Comparison of ENCODE assay signal across 11 cellular contexts in the genomic region with DNA sequence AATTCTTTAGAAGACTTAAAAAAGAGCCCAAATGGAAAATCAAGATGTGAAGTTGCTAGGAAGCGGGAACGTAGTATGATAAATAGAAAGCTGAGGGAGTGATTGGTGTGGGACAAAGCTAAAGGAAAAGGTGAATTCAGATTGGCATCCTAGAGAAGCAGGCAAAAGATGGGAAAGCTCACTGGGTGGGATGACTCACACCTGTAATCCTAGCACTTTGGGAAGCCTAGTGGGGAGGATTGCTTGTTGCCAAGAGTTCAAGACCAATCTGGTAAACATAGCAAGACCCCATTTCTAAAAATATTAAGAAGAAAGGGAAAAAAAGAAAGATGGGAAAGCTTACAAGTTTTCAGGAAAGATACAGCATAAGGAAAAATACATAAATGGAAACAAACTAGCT. TPM values are rescaled to one million over a fixed set of nuclear protein-coding genes. Genes with fewer than 3 reads are reported as not detected.
DNase-seq lines count a peak whose midpoint lies in the region; ATAC-seq and TF ChIP-seq lines count a peak whose summit lies in the region.
"Had no signal": no experiment of that assay in that cellular context is flagged by ENCODE, and none has a peak within 500 bp of the region (broad histone marks: within the 10 kb centered on the region; RNA-seq: fewer than 3 reads in every experiment).

No MANE protein-coding gene starts in this region.

- H3K9ac ChIP-seq in endodermal cell (ENCODE audit: extremely low read depth, low read length, poor library complexity, severe bottlenecking) = no peak overlapping the region

- peak overlapping the region; percentile 62 for H3K4me3 Mint-ChIP-seq in activated naive CD4-positive, alpha-beta T cell treated with anti-CD3 and anti-CD28 coated beads, Interleukin-2, amount 50 U/mL, for 24 hours
- peak overlapping the region; percentile 94 for H3K4me3 Mint-ChIP-seq in endodermal cell
- H3K4me3 Mint-ChIP-seq in stimulated activated naive CD8-positive, alpha-beta T cell treated with anti-CD3 and anti-CD28 coated beads, Interleukin-15, amount 100 ng/mL, for 72 hours = peak overlapping the region; percentile 30 to 68

- POLR2A ChIA-PET in Panc1 (lab: Charles Lee) = interaction anchor here (0.7 kb wide), 1 partner anchor 10 kb away, joined by 4 read pairs; no protein-coding TSS in a partner anchor

- H3K27me3 ChIP-seq in Panc1 (ENCODE audit: control insufficient read depth, insufficient read depth, low read length) (no peaks in the 10 kb centered on the region), endodermal cell (ENCODE audit: control insufficient read depth, insufficient read depth, low read length, poor library complexity, severe bottlenecking) (no peaks in the 10 kb centered on the region)

- no peaks in the 10 kb centered on the region for H3K9me3 Mint-ChIP-seq in activated naive CD4-positive, alpha-beta T cell treated with anti-CD3 and anti-CD28 coated beads, Interleukin-2, amount 50 U/mL, for 24 hours
- no peaks in the 10 kb centered on the region for H3K9me3 Mint-ChIP-seq in endodermal cell
- no peaks in the 10 kb centered on the region for H3K9me3 Mint-ChIP-seq in stimulated activated naive CD8-positive, alpha-beta T cell treated with anti-CD3 and anti-CD28 coated beads, Interleukin-15, amount 100 ng/mL, for 72 hours

- H3K36me3 Mint-ChIP-seq in activated naive CD4-positive, alpha-beta T cell treated with anti-CD3 and anti-CD28 coated beads, Interleukin-2, amount 50 U/mL, for 24 hours = peaks cover 9% of the 10 kb centered on the region
- peaks cover 46% of the 10 kb centered on the region for H3K36me3 Mint-ChIP-seq in endodermal cell (ENCODE audit: low read depth)

- CTCF ChIA-PET in Panc1 (lab: Charles Lee) = no interaction called here

- TSS peak; percentile 70 for BruUV-seq in Panc1 (replicated peaks; lab: Mats Ljungman, UMichigan)

- TF ChIP-seq CTCF in Panc1 (IDR thresholded peaks at IDR 0.05) (no peak), endodermal cell (conservative IDR thresholded peaks at IDR 0.05) (no peak)

- H3K4me3 ChIP-seq in Panc1 (ENCODE audit: low read depth in 2 of 2, low read length in 2 of 2) (no peak overlapping the region), endodermal cell (ENCODE audit: low read length) (peak overlapping the region; percentile 38)

- DNase-seq in activated naive CD4-positive, alpha-beta T cell treated with Interleukin-2 at 50 U/mL for 16 hours = no peak
- DNase-seq in Panc1 (ENCODE audit: low read depth, low spot score) = no peak
- DNase-seq in endodermal cell = no peak
- no peak for DNase-seq in stimulated activated naive CD8-positive, alpha-beta T cell treated with anti-CD3 and anti-CD28 coated beads, Interleukin-15, amount 100 ng/mL, for 72 hours
- DNase-seq in cerebellar nuclear complex (lab: John Stamatoyannopoulos, UW) = no peak
- no peak for DNase-seq in stimulated activated CD8-positive, alpha-beta memory T cell treated with anti-CD3 and anti-CD28 coated beads, Interleukin-4, amount 100 ng/mL, for 48 hours
- no peak for DNase-seq in activated gamma-delta T cell (lab: John Stamatoyannopoulos, UW)
- DNase-seq: HCEC 1CT; NCI-H2029 treated with DMSO at 0.1 percent for 48 hours; stimulated activated CD4-positive, alpha-beta T cell treated with anti-CD3 and anti-CD28 coated beads, Interleukin-1b, Interleukin-23, amount 100 ng/mL, for 48 hours had no signal

- intact Hi-C loops in Panc1 (cut with micrococcal nuclease; ENCODE audit: unreplicated experiment) = no loop called here

- peaks cover 38% of the 10 kb centered on the region for H3K4me1 Mint-ChIP-seq in activated naive CD4-positive, alpha-beta T cell treated with anti-CD3 and anti-CD28 coated beads, Interleukin-2, amount 50 U/mL, for 24 hours
- peaks cover 9% of the 10 kb centered on the region for H3K4me1 Mint-ChIP-seq in endodermal cell
- peaks cover 49% of the 10 kb centered on the region for H3K4me1 Mint-ChIP-seq in stimulated activated naive CD8-positive, alpha-beta T cell treated with anti-CD3 and anti-CD28 coated beads, Interleukin-15, amount 100 ng/mL, for 72 hours

- no peak overlapping the region for H3K27ac ChIP-seq in Panc1 (ENCODE audit: low read length)
- no peak overlapping the region for H3K27ac ChIP-seq in endodermal cell (ENCODE audit: low read depth, low read length)

- H3K4me1 ChIP-seq in Panc1 (ENCODE audit: control insufficient read depth, insufficient read depth, low read length) = peaks cover 4% of the 10 kb centered on the region; the same call in 1 of the 2 replicates
- no peaks in the 10 kb centered on the region for H3K4me1 ChIP-seq in endodermal cell (ENCODE audit: control insufficient read depth, insufficient read depth, low read length)

- ATAC-seq in Panc1 = no peak
- ATAC-seq in stimulated activated naive CD8-positive, alpha-beta T cell treated with anti-CD3 and anti-CD28 coated beads, Interleukin-15, amount 100 ng/mL, for 72 hours = no peak

- peak overlapping the region; percentile 70 for H3K27ac Mint-ChIP-seq in activated naive CD4-positive, alpha-beta T cell treated with anti-CD3 and anti-CD28 coated beads, Interleukin-2, amount 50 U/mL, for 24 hours
- H3K27ac Mint-ChIP-seq in endodermal cell = peak overlapping the region; percentile 41
- peak overlapping the region in 1 of 2 donors; percentile 29 for H3K27ac Mint-ChIP-seq in stimulated activated naive CD8-positive, alpha-beta T cell treated with anti-CD3 and anti-CD28 coated beads, Interleukin-15, amount 100 ng/mL, for 72 hours

- H3K27me3 Mint-ChIP-seq in activated naive CD4-positive, alpha-beta T cell treated with anti-CD3 and anti-CD28 coated beads, Interleukin-2, amount 50 U/mL, for 24 hours = no peaks in the 10 kb centered on the region
- H3K27me3 Mint-ChIP-seq in endodermal cell (ENCODE audit: insufficient read depth) = peaks cover 1% of the 10 kb centered on the region
- no peaks in the 10 kb centered on the region for H3K27me3 Mint-ChIP-seq in stimulated activated naive CD8-positive, alpha-beta T cell treated with anti-CD3 and anti-CD28 coated beads, Interleukin-15, amount 100 ng/mL, for 72 hours

- WGBS in endodermal cell (ENCODE audit: insufficient coverage in 1 of 2, insufficient read length in 1 of 2), 2 experiments = 93 to 96% methylated on average over 2 of the region's 2 CpGs

- peaks cover 7% of the 10 kb centered on the region for H3K36me3 ChIP-seq in Panc1 (ENCODE audit: control insufficient read depth, insufficient read depth, low read length)
- peaks cover 48% of the 10 kb centered on the region for H3K36me3 ChIP-seq in endodermal cell (ENCODE audit: control insufficient read depth, insufficient read depth, low read length)

- no peaks in the 10 kb centered on the region for H3K9me3 ChIP-seq in Panc1 (ENCODE audit: control insufficient read depth, insufficient read depth, low read depth, low read length)
- H3K9me3 ChIP-seq in endodermal cell (ENCODE audit: control insufficient read depth, low read length) = no peaks in the 10 kb centered on the region

- in situ Hi-C loops in Panc1 (cut with HindIII; ENCODE audit: low pct_unique_long_range_greater_than_20kb, low sequenced_read_pairs) = no loop called here

RNA-seq across cellular contexts. Expression of a gene that starts 1.8 kb away (rescaled TPM):
- total RNA-seq in Panc1 (2021; ENCODE audit: unreplicated experiment) (68.2 TPM), endodermal cell (10 to 100 TPM; 89.9 to 95.3 TPM)
- 48.4 TPM for polyA plus RNA-seq in Panc1 (2012; ENCODE audit: insufficient read length)
- 85.2 TPM for polyA plus RNA-seq in endodermal cell (2013, experiment 1 of 2)
- polyA plus RNA-seq in endodermal cell (2013, experiment 2 of 2) = 79.0 TPM

RNA-seq across cellular contexts. Expression of a gene that starts 13.1 kb away (rescaled TPM):
- total RNA-seq in Panc1 (2021; ENCODE audit: unreplicated experiment) = 3.4 TPM
- polyA plus RNA-seq in Panc1 (2012; ENCODE audit: insufficient read length) = 4.9 TPM
- total RNA-seq in endodermal cell = 1 to 10 TPM; 3.3 to 6.8 TPM
- 13.3 TPM for polyA plus RNA-seq in endodermal cell (2013, experiment 1 of 2)
- polyA plus RNA-seq in endodermal cell (2013, experiment 2 of 2) = 12.3 TPM

RNA-seq across cellular contexts. Expression of a gene that starts 22.9 kb away (rescaled TPM):
- total RNA-seq in Panc1 (2021; ENCODE audit: unreplicated experiment) (0.39 TPM), endodermal cell (10 to 100 TPM; 12.4 to 20.5 TPM)
- polyA plus RNA-seq in Panc1 (2012; ENCODE audit: insufficient read length) = 1.1 TPM
- polyA plus RNA-seq in endodermal cell (2013, experiment 1 of 2) = 34.1 TPM
- 33.6 TPM for polyA plus RNA-seq in endodermal cell (2013, experiment 2 of 2)

RNA-seq across cellular contexts. Expression of a gene that starts 25.9 kb away (rescaled TPM):
- total RNA-seq in Panc1 (2021; ENCODE audit: unreplicated experiment) (122 TPM), endodermal cell (10 to 100 TPM; 70.7 to 75.6 TPM)
- 82.7 TPM for polyA plus RNA-seq in Panc1 (2012; ENCODE audit: insufficient read length)
- polyA plus RNA-seq in endodermal cell (2013, experiment 1 of 2) = 57.9 TPM
- 50.1 TPM for polyA plus RNA-seq in endodermal cell (2013, experiment 2 of 2)

RNA-seq across cellular contexts. Expression of a gene that starts 26.7 kb away (rescaled TPM):
- 146 TPM for total RNA-seq in Panc1 (2021; ENCODE audit: unreplicated experiment)
- 147 TPM for polyA plus RNA-seq in Panc1 (2012; ENCODE audit: insufficient read length)
- total RNA-seq in endodermal cell = 100 to 1,000 TPM; 126 to 131 TPM
- 101 TPM for polyA plus RNA-seq in endodermal cell (2013, experiment 1 of 2)
- 92.3 TPM for polyA plus RNA-seq in endodermal cell (2013, experiment 2 of 2)
